Comparison of ENCODE assay signal across 8 cellular contexts in the genomic region with DNA sequence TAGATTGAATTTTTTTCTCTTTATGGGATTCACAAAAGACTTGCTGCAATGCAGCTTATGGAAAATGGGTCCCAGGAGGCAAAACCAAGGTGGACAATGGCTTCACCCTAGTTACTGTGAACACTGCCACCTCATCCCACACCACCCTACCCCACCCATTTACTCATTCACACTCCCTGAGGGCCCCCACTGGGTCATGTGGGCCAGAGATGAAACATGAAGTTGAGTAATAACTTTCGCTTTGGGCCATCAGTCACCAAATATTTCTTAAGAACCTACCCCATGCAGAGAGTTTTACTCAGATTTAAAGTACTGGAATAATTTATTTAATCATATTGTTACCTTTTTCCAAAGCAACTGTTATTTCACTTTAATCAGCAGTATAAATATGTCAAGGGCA.
DNase-seq lines count a peak whose midpoint lies in the region; ATAC-seq and TF ChIP-seq lines count a peak whose summit lies in the region.

No MANE protein-coding gene starts in this region.

- H3K9me3 ChIP-seq in vagina, result no peaks in the 10 kb centered on the region

- H3K4me3 Mint-ChIP-seq in osteocyte (ENCODE audit: unreplicated experiment), result no peak overlapping the region

- intact Hi-C loops in vagina (cut with DNase I), result no loop called here

- TF ChIP-seq CTCF in osteocyte (IDR thresholded peaks at IDR 0.05) (no peak), vagina (IDR thresholded peaks at IDR 0.05) (no peak)

- no peak for TF ChIP-seq POLR2A in vagina (IDR thresholded peaks at IDR 0.05)

- ATAC-seq in HG02852 (IDR thresholded peaks at IDR 0.05; ENCODE audit: unreplicated experiment), result peak; percentile 48

- H3K27me3 ChIP-seq in vagina, result no peaks in the 10 kb centered on the region

- H3K27ac ChIP-seq in vagina, result no peak overlapping the region

- H3K4me3 ChIP-seq in vagina, result no peak overlapping the region

- no peaks in the 10 kb centered on the region for H3K36me3 ChIP-seq in vagina

- H3K36me3 Mint-ChIP-seq in osteocyte (ENCODE audit: unreplicated experiment), result peaks cover 19% of the 10 kb centered on the region

- peak overlapping the region; percentile 95 for H3K27ac Mint-ChIP-seq in osteocyte (ENCODE audit: unreplicated experiment)

- H3K4me1 Mint-ChIP-seq in osteocyte (ENCODE audit: unreplicated experiment), result peaks cover 75% of the 10 kb centered on the region

- peak; percentile 13 for DNase-seq in NK-92 treated with Interleukin-12 subunit alpha and Interleukin-12 subunit beta, amount 100 ng/mL, for 24 hours (lab: John Stamatoyannopoulos, UW)
- DNase-seq in NK-92 (lab: John Stamatoyannopoulos, UW; ENCODE audit: unreplicated experiment) (no peak), RPMI7951 (ENCODE audit: low read depth) (peak; percentile 82), osteocyte (ENCODE audit: extremely low spot score, unreplicated experiment) (no peak), DMS53 treated with DMSO at 0.1 percent for 48 hours (lab: John Stamatoyannopoulos, UW; ENCODE audit: unreplicated experiment) (no peak), NCI-H526 (lab: John Stamatoyannopoulos, UW) (no peak), vagina (ENCODE audit: extremely low spot score in 2 of 2) (no peak)

- H3K27me3 Mint-ChIP-seq in osteocyte (ENCODE audit: unreplicated experiment), result no peaks in the 10 kb centered on the region

- no peaks in the 10 kb centered on the region for H3K9me3 Mint-ChIP-seq in osteocyte (ENCODE audit: unreplicated experiment)

- peaks cover under 1% of the 10 kb centered on the region for H3K4me1 ChIP-seq in vagina

Comparison
In these comparisons a context has a peak if more than half of its experiments do, and no peak if none do; other contexts are left out.
1. DNase-seq: peak in NK-92 treated with Interleukin-12 subunit alpha and Interleukin-12 subunit beta, amount 100 ng/mL, for 24 hours (single experiment) and RPMI7951 (single experiment); none in NK-92 (single experiment), osteocyte (single experiment), DMS53 treated with DMSO at 0.1 percent for 48 hours (single experiment), NCI-H526 (0 of 2) and vagina (0 of 2).